20 cellular contexts compared by ENCODE assay signal in genomic region chr7:150855046-150855445, GRCh38. TPM values are rescaled to one million over a fixed set of nuclear protein-coding genes. Genes with fewer than 3 reads are reported as not detected.
"Had no signal": no experiment of that assay in that cellular context is flagged by ENCODE, and none has a peak within 500 bp of the region (broad histone marks: within the 10 kb centered on the region; RNA-seq: fewer than 3 reads in every experiment).

No MANE protein-coding gene starts in this region.

- DNase-seq: activated B cell treated with CpG ODN at 0.5 μM for 24 hours; activated CD4-positive, alpha-beta T cell treated with anti-CD3 and anti-CD28 coated beads for 36 hours; activated CD4-positive, alpha-beta T cell treated with anti-CD3 and anti-CD28 coated beads, Interleukin-2, amount 50 U/mL, for 4 hours; activated naive CD4-positive, alpha-beta T cell; activated T-cell treated with anti-CD3 and anti-CD28 coated beads, Interleukin-2, amount 50 U/mL, for 24 hours; brain microvascular endothelial cell; central memory CD4-positive, alpha-beta T cell; esophagus squamous epithelium; gastrocnemius medialis; hypothalamus; mesendoderm; naive B cell; stimulated activated CD4-positive, alpha-beta T cell treated with anti-CD3 and anti-CD28 coated beads, Interleukin-1b, Interleukin-23, amount 100 ng/mL, for 48 hours; stimulated activated naive CD8-positive, alpha-beta T cell treated with anti-CD3 and anti-CD28 coated beads, Interleukin-15, amount 100 ng/mL, for 72 hours; T1000 had no signal

RNA-seq across cellular contexts. Expression of gene AOC1, which starts 2.7 kb away (rescaled TPM):
- total RNA-seq: activated B cell treated with CpG ODN at 0.5 μM for 24 hours; activated CD4-positive, alpha-beta T cell treated with anti-CD3 and anti-CD28 coated beads for 36 hours; activated T-helper 17 cell treated with anti-CD3 and anti-CD28 coated beads, Interleukin-2, amount 50 U/mL, for 72 hours; right atrium auricular region; T-helper 1 cell treated with Interleukin-12 subunit alpha and Interleukin-12 subunit beta and Interleukin-4 antibody, amounts not matched to agents 30 ng/mL and 1 ng/mL, for 36 hours; tibial nerve; vagina had no signal

RNA-seq across cellular contexts. Expression of gene TMEM176A, which starts 54.5 kb away (rescaled TPM):
- total RNA-seq: activated B cell treated with CpG ODN at 0.5 μM for 24 hours; activated CD4-positive, alpha-beta T cell treated with anti-CD3 and anti-CD28 coated beads for 36 hours; T-helper 1 cell treated with Interleukin-12 subunit alpha and Interleukin-12 subunit beta and Interleukin-4 antibody, amounts not matched to agents 30 ng/mL and 1 ng/mL, for 36 hours had no signal

RNA-seq across cellular contexts. Expression of gene TMEM176B, which starts 54.9 kb away (rescaled TPM):
- total RNA-seq: activated CD4-positive, alpha-beta T cell treated with anti-CD3 and anti-CD28 coated beads for 36 hours; activated T-helper 17 cell treated with anti-CD3 and anti-CD28 coated beads, Interleukin-2, amount 50 U/mL, for 72 hours; T-helper 1 cell treated with Interleukin-12 subunit alpha and Interleukin-12 subunit beta and Interleukin-4 antibody, amounts not matched to agents 30 ng/mL and 1 ng/mL, for 36 hours had no signal
